ENCODE assay signal across 14 cellular contexts in genomic region chr22:41844036-41844435, GRCh38. TPM values are rescaled to one million over a fixed set of nuclear protein-coding genes. Genes with fewer than 3 reads are reported as not detected.
DNase-seq lines count a peak whose midpoint lies in the region; ATAC-seq and TF ChIP-seq lines count a peak whose summit lies in the region.
"Had no signal": no experiment of that assay in that cellular context is flagged by ENCODE, and none has a peak within 500 bp of the region (broad histone marks: within the 10 kb centered on the region; RNA-seq: fewer than 3 reads in every experiment).

No MANE protein-coding gene starts in this region.

- H3K23ac ChIP-seq in IMR-90 (ENCODE audit: low read depth, low read length) = peak overlapping the region; percentile 61; the same call in 1 of the 2 replicates

- H2BK120ac ChIP-seq in IMR-90 (ENCODE audit: low read depth, low read length) = no peak overlapping the region

- peaks cover 64% of the 10 kb centered on the region for H4K20me1 ChIP-seq in IMR-90 (ENCODE audit: insufficient read depth, low read length)

- no peak overlapping the region for H3K18ac ChIP-seq in IMR-90 (ENCODE audit: low read depth, low read length)

- no peaks in the 10 kb centered on the region for H3K9me3 ChIP-seq in CD4-positive, alpha-beta T cell (ENCODE audit: control insufficient read depth, low read length)
- H3K9me3 ChIP-seq in IMR-90 (ENCODE audit: control insufficient read depth, insufficient read depth, low read length) (no peaks in the 10 kb centered on the region), BE2C (no peaks in the 10 kb centered on the region)
- H3K9me3 ChIP-seq: ascending aorta, right atrium auricular region had no signal

- H3K56ac ChIP-seq in IMR-90 (ENCODE audit: extremely low read depth, insufficient read depth, low read length) = no peak overlapping the region

- H3K4me1 ChIP-seq in IMR-90 (ENCODE audit: control insufficient read depth, insufficient read depth, low read length) (peaks cover 3% of the 10 kb centered on the region; the same call in 1 of the 2 replicates), BE2C (peaks cover 20% of the 10 kb centered on the region)

- H3K9ac ChIP-seq in IMR-90 (ENCODE audit: low read depth, low read length) = no peak overlapping the region

- in situ Hi-C loops in IMR-90 (cut with MboI; ENCODE audit: low sequenced_read_pairs) = no loop called here

- H3K27ac ChIP-seq in CD4-positive, alpha-beta T cell (ENCODE audit: low read depth, low read length) = no peak overlapping the region
- no peak overlapping the region for H3K27ac ChIP-seq in IMR-90 (ENCODE audit: insufficient read depth, low read length)
- H3K27ac ChIP-seq: ascending aorta, right atrium auricular region had no signal

- no peaks in the 10 kb centered on the region for H3K27me3 Mint-ChIP-seq in CD4-positive, alpha-beta T cell
- no peaks in the 10 kb centered on the region for H3K27me3 Mint-ChIP-seq in activated T-helper 17 cell treated with anti-CD3 and anti-CD28 coated beads, Interleukin-2, amount 50 U/mL, for 72 hours
- no peaks in the 10 kb centered on the region for H3K27me3 Mint-ChIP-seq in nephron (ENCODE audit: low read depth)

- TF ChIP-seq CTCF in CD4-positive, alpha-beta T cell (IDR thresholded peaks at IDR 0.05) = no peak
- TF ChIP-seq CTCF in IMR-90 (conservative IDR thresholded peaks at IDR 0.05; ENCODE audit: low read depth, low read length) = no peak
- no peak for TF ChIP-seq CTCF in nephron (IDR thresholded peaks at IDR 0.05; ENCODE audit: unreplicated experiment in 3 of 3)
- no peak for TF ChIP-seq CTCF in BE2C (IDR thresholded peaks at IDR 0.05; ENCODE audit: low read depth, low read length)

- H2BK15ac ChIP-seq in IMR-90 (ENCODE audit: low read depth, low read length) = no peak overlapping the region

- no CpG with 5 or more reads among the region's 1 CpG for WGBS in IMR-90 (ENCODE audit: extremely low coverage in 2 of 2, insufficient read length in 1 of 2), 2 experiments

- H3K36me3 Mint-ChIP-seq in CD4-positive, alpha-beta T cell (ENCODE audit: low read depth) = peaks cover 5% of the 10 kb centered on the region
- H3K36me3 Mint-ChIP-seq in activated T-helper 17 cell treated with anti-CD3 and anti-CD28 coated beads, Interleukin-2, amount 50 U/mL, for 72 hours (ENCODE audit: low read depth) = peaks cover 83% of the 10 kb centered on the region
- peaks cover 18% of the 10 kb centered on the region for H3K36me3 Mint-ChIP-seq in nephron (ENCODE audit: low read depth)

- H4K8ac ChIP-seq in IMR-90 (ENCODE audit: low read depth in 2 of 2, low read length in 2 of 2) = no peak overlapping the region

- dilution Hi-C loops in IMR-90 (cut with HindIII; ENCODE audit: low sequenced_read_pairs, unreplicated experiment) = no loop called here

- CTCF ChIA-PET in CD4-positive, alpha-beta T cell (lab: Charles Lee) = interaction anchor here (0.9 to 2.7 kb wide), 3 partner anchors 10 to 97 kb away, joined by 3 to 8 read pairs (median 4); partner anchors contain the start of gene SREBF2
- CTCF ChIA-PET in IMR-90 (lab: Yijun Ruan, JAX) = interaction anchor here (0.7 kb wide), 1 partner anchor 579 kb away, joined by 3 read pairs; no protein-coding TSS in a partner anchor

- no peak overlapping the region for H2BK20ac ChIP-seq in IMR-90 (ENCODE audit: low read depth, low read length)

- intact Hi-C loops in CD4-positive, alpha-beta T cell (cut with DNase I, micrococcal nuclease) = no loop called here
- intact Hi-C loops in IMR-90 (cut with micrococcal nuclease) = no loop called here

- H3K14ac ChIP-seq in IMR-90 (replicated peaks; ENCODE audit: low read depth, low read length) = no peak overlapping the region

- no peak overlapping the region for H4K91ac ChIP-seq in IMR-90 (ENCODE audit: insufficient read depth, low read depth, low read length)

- peaks cover 14% of the 10 kb centered on the region for H3K9me1 ChIP-seq in IMR-90 (ENCODE audit: insufficient read depth, low read length)

- no peak for TF ChIP-seq RAD21 in IMR-90 (IDR thresholded peaks at IDR 0.05; ENCODE audit: low read length)

- no peak overlapping the region for H3K4me2 ChIP-seq in IMR-90 (ENCODE audit: low read depth, low read length)

- H4K5ac ChIP-seq in IMR-90 (ENCODE audit: low read depth, low read length) = no peak overlapping the region

- POLR2A ChIA-PET in CD4-positive, alpha-beta T cell (lab: Charles Lee) = interaction anchor here (1.5 to 7.2 kb wide), 2 partner anchors 11 to 43 kb away, joined by 5 to 41 read pairs; partner anchors contain the start of genes CCDC134 and SREBF2
- POLR2A ChIA-PET in IMR-90 (lab: Charles Lee; ENCODE audit: unreplicated experiment) = no interaction called here

- no peaks in the 10 kb centered on the region for H3K9me3 Mint-ChIP-seq in CD4-positive, alpha-beta T cell
- no peaks in the 10 kb centered on the region for H3K9me3 Mint-ChIP-seq in activated T-helper 17 cell treated with anti-CD3 and anti-CD28 coated beads, Interleukin-2, amount 50 U/mL, for 72 hours
- no peaks in the 10 kb centered on the region for H3K9me3 Mint-ChIP-seq in nephron

- H2BK5ac ChIP-seq in IMR-90 (ENCODE audit: low read depth, low read length, poor library complexity, severe bottlenecking) = no peak overlapping the region

- no peak overlapping the region for H2AK9ac ChIP-seq in IMR-90 (replicated peaks; ENCODE audit: low read depth, low read length, poor library complexity)

- H3K27me3 ChIP-seq in CD4-positive, alpha-beta T cell (ENCODE audit: control insufficient read depth, insufficient read depth, low read length) = no peaks in the 10 kb centered on the region
- H3K27me3 ChIP-seq in IMR-90 (ENCODE audit: control insufficient read depth, insufficient read depth, low read length) (no peaks in the 10 kb centered on the region), BE2C (no peaks in the 10 kb centered on the region)
- H3K27me3 ChIP-seq: ascending aorta, right atrium auricular region had no signal

- H2AK5ac ChIP-seq in IMR-90 (ENCODE audit: low read depth, low read length) = no peak overlapping the region

- no peak overlapping the region for H3K4me3 ChIP-seq in IMR-90 (ENCODE audit: insufficient read depth, low read depth, low read length)
- H3K4me3 ChIP-seq in BE2C (ENCODE audit: low read depth, low read length) = no peak overlapping the region
- H3K4me3 ChIP-seq: ascending aorta, right atrium auricular region had no signal

- ATAC-seq in CD4-positive, alpha-beta T cell (ENCODE audit: poor library complexity) = no peak
- ATAC-seq in IMR-90 (ENCODE audit: low read depth) = no peak
- ATAC-seq in activated T-helper 17 cell treated with anti-CD3 and anti-CD28 coated beads, Interleukin-2, amount 50 U/mL, for 72 hours (replicated peaks) = no peak
- ATAC-seq in GM21786 (IDR thresholded peaks at IDR 0.05; ENCODE audit: unreplicated experiment) = no peak

- no peak for DNase-seq in CD4-positive, alpha-beta T cell
- DNase-seq in IMR-90 = no peak
- no peak for DNase-seq in T-helper 9 cell
- no peak for DNase-seq in BE2C
- DNase-seq in activated effector memory CD4-positive, alpha-beta T cell treated with anti-CD3 and anti-CD28 coated beads, Interleukin-2, amount 50 U/mL, for 16 hours = no peak
- DNase-seq: activated CD8-positive, alpha-beta memory T cell treated with anti-CD3 and anti-CD28 coated beads, Interleukin-2, amount 50 U/mL, for 48 hours; foreskin melanocyte; NCI-H1105 treated with DMSO at 0.1 percent for 48 hours; stimulated activated CD4-positive, alpha-beta T cell treated with anti-CD3 and anti-CD28 coated beads, Interleukin-4, amount 100 ng/mL, for 4 hours had no signal

- no peak overlapping the region for H2AFZ ChIP-seq in IMR-90 (replicated peaks; ENCODE audit: low read length, poor library complexity)

- H3K79me1 ChIP-seq in IMR-90 (ENCODE audit: low read depth in 1 of 2, low read length in 2 of 2) = peaks cover 39 to 87% of the 10 kb centered on the region in 2 experiments

- H3K4me1 Mint-ChIP-seq in CD4-positive, alpha-beta T cell (ENCODE audit: low read depth) = peaks cover 76% of the 10 kb centered on the region
- peaks cover 50% of the 10 kb centered on the region for H3K4me1 Mint-ChIP-seq in activated T-helper 17 cell treated with anti-CD3 and anti-CD28 coated beads, Interleukin-2, amount 50 U/mL, for 72 hours
- peaks cover 45% of the 10 kb centered on the region for H3K4me1 Mint-ChIP-seq in nephron

- H3K4ac ChIP-seq in IMR-90 (ENCODE audit: low read depth, low read length) = no peak overlapping the region

- H3K27ac Mint-ChIP-seq in CD4-positive, alpha-beta T cell = peak overlapping the region; percentile 19
- peak overlapping the region; percentile 91 for H3K27ac Mint-ChIP-seq in activated T-helper 17 cell treated with anti-CD3 and anti-CD28 coated beads, Interleukin-2, amount 50 U/mL, for 72 hours
- H3K27ac Mint-ChIP-seq in nephron = peak overlapping the region; percentile 37 to 66 (median 41)

- TF ChIP-seq POLR2A in IMR-90 (IDR thresholded peaks at IDR 0.05; ENCODE audit: low read depth, low read length) = no peak

- BruUV-seq in IMR-90 (replicated peaks; lab: Mats Ljungman, UMichigan) = no TSS peak

- H3K4me3 Mint-ChIP-seq in CD4-positive, alpha-beta T cell = no peak overlapping the region
- peak overlapping the region; percentile 38 for H3K4me3 Mint-ChIP-seq in activated T-helper 17 cell treated with anti-CD3 and anti-CD28 coated beads, Interleukin-2, amount 50 U/mL, for 72 hours
- H3K4me3 Mint-ChIP-seq in nephron = no peak overlapping the region

- H3K36me3 ChIP-seq in IMR-90 (ENCODE audit: control insufficient read depth, insufficient read depth, low read length) (0 out of 2 replicates have a peak, but pooled peaks cover 2% of the 10 kb centered on the region), BE2C (peaks cover 66% of the 10 kb centered on the region)
- H3K36me3 ChIP-seq: ascending aorta, right atrium auricular region had no signal

TF ChIP-seq in IMR-90, 13 proteins besides CTCF, POLR2A, EP300 and RAD21 (continues in another document):
- no peak for TF ChIP-seq RCOR1 (IDR thresholded peaks at IDR 0.05; ENCODE audit: insufficient replicate concordance, low read length)
- no peak for TF ChIP-seq FOS (IDR thresholded peaks at IDR 0.05; ENCODE audit: low read depth, low read length)
- no peak for TF ChIP-seq MAZ (IDR thresholded peaks at IDR 0.05; ENCODE audit: borderline replicate concordance, low read depth, low read length)

RNA-seq across cellular contexts. Expression of gene SREBF2, which starts 11.1 kb away (rescaled TPM):
- total RNA-seq in CD4-positive, alpha-beta T cell = 10 to 100 TPM; 67.2 to 69.9 TPM
- total RNA-seq in IMR-90 (2012; rRNA removed) = 8.1 and 9.2 TPM in 2 replicates
- polyA plus RNA-seq in IMR-90 (2012; rRNA removed) = 47.4 and 50.1 TPM in 2 replicates
- polyA plus RNA-seq in IMR-90 (2012; cell fraction: cytosol; rRNA removed) = 40.1 and 52.1 TPM in 2 replicates
- polyA plus RNA-seq in IMR-90 (2012; cell fraction: nucleus; rRNA removed; ENCODE audit: low replicate concordance) = 62.2 and 101 TPM in 2 replicates
- total RNA-seq in activated T-helper 17 cell treated with anti-CD3 and anti-CD28 coated beads, Interleukin-2, amount 50 U/mL, for 72 hours = 100 to 1,000 TPM; 126 to 162 TPM
- 236 TPM for polyA plus RNA-seq in BE2C (2012; ENCODE audit: insufficient read depth, insufficient read length, low read depth)

RNA-seq across cellular contexts. Expression of gene CCDC134, which starts 43.6 kb away (rescaled TPM):
- 10 to 100 TPM; 14.1 to 16.2 TPM for total RNA-seq in CD4-positive, alpha-beta T cell
- total RNA-seq in IMR-90 (2012; rRNA removed) = 6.1 and 7.0 TPM in 2 replicates
- polyA plus RNA-seq in IMR-90 (2012; rRNA removed) = 5.1 and 7.5 TPM in 2 replicates
- 3.3 and 5.2 TPM in 2 replicates for polyA plus RNA-seq in IMR-90 (2012; cell fraction: cytosol; rRNA removed)
- 2.0 and 2.3 TPM in 2 replicates for polyA plus RNA-seq in IMR-90 (2012; cell fraction: nucleus; rRNA removed; ENCODE audit: low replicate concordance)
- 10 to 100 TPM; 21.6 to 22.3 TPM for total RNA-seq in activated T-helper 17 cell treated with anti-CD3 and anti-CD28 coated beads, Interleukin-2, amount 50 U/mL, for 72 hours
- 4.3 TPM for polyA plus RNA-seq in BE2C (2012; ENCODE audit: insufficient read depth, insufficient read length, low read depth)

Comparison
In these comparisons a context has a peak if more than half of its experiments do, and no peak if none do; other contexts are left out.
1. H3K27ac Mint-ChIP-seq: peak in every context shown above with its lines; median percentile 91 in activated T-helper 17 cell treated with anti-CD3 and anti-CD28 coated beads, Interleukin-2, amount 50 U/mL, for 72 hours; 41 in nephron; 19 in CD4-positive, alpha-beta T cell.